Comparison of ENCODE assay signal across 7 cellular contexts in the genomic region with DNA sequence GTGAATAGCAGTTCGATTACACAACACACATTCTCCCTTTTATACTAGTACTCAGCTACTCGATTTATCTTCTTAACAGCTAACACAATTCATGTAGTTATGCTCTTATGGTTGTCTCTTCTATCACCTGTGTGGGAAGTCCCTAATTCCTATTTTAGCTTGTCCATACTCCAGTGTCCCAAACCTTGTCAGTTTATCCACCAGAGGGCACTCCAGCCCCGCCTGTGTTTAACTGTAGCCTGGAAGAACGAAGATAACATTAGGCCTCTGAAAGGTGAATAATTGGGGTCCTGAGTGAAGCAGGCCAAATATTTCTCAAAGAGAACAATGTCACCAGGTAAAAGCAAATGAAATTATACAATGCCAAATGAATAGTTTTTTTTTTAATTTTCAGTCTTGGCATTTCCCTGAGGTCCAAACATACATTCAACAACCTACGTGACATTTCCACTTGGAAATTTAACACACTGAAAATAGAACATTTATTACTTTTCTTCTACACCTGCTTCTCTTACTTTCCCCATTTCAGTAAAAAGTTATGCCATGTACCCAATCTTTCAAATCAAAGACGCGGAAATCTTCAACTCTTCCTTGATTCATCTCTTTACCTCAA.
DNase-seq lines count a peak whose midpoint lies in the region; ATAC-seq, FAIRE-seq and TF ChIP-seq lines count a peak whose summit lies in the region.

No MANE protein-coding gene starts in this region.

- H2AFZ ChIP-seq in OCI-LY7 (ENCODE audit: low read length), result no peak overlapping the region
- no peak overlapping the region for H2AFZ ChIP-seq in HepG2 (ENCODE audit: low read length)

- H3K4me3 ChIP-seq in OCI-LY7 (ENCODE audit: low read depth, low read length, poor library complexity, severe bottlenecking), result no peak overlapping the region
- no peak overlapping the region for H3K4me3 ChIP-seq in cardiac fibroblast (replicated peaks in 1 of 2; ENCODE audit: low read depth in 2 of 2, low read length in 2 of 2)
- H3K4me3 ChIP-seq in HepG2 (replicated peaks in 1 of 3; ENCODE audit: insufficient read depth in 1 of 3, low read depth in 2 of 3, low read length in 3 of 3), result no peak overlapping the region

- TF ChIP-seq RAD21 in HepG2 (CRISPR knock-in tag; IDR thresholded peaks at IDR 0.05), result 0 out of 2 replicates have a peak, but pooled peaks have one; percentile 27

- no peaks in the 10 kb centered on the region for H3K4me1 ChIP-seq in OCI-LY7 (ENCODE audit: insufficient read depth, low read length, poor library complexity, severe bottlenecking)
- H3K4me1 ChIP-seq in HepG2 (ENCODE audit: insufficient read depth, low read length), result no peaks in the 10 kb centered on the region

- CTCF ChIA-PET in OCI-LY7 (lab: Charles Lee; ENCODE audit: unreplicated experiment), result no interaction called here
- CTCF ChIA-PET in HepG2 (lab: Yijun Ruan, JAX; ENCODE audit: low intra/inter-chr PET ratio, low total read pairs), result interaction anchor here (2.3 kb wide), 1 partner anchor 561 kb away, joined by 16 read pairs; a partner anchor contains a TSS

- TF ChIP-seq CTCF in OCI-LY7 (conservative IDR thresholded peaks at IDR 0.05; ENCODE audit: low read length) (peak; percentile 90), cardiac fibroblast (IDR thresholded peaks at IDR 0.05; ENCODE audit: low read depth, low read length) (peak; percentile 84), HepG2 (CRISPR knock-in tag; IDR thresholded peaks at IDR 0.05) (peak; percentile 73)

- H3K4me2 ChIP-seq in OCI-LY7 (ENCODE audit: low read length) (no peak overlapping the region), HepG2 (ENCODE audit: low read depth, low read length) (no peak overlapping the region)

- ATAC-seq in GM19351 (IDR thresholded peaks at IDR 0.05; ENCODE audit: unreplicated experiment) (peak; percentile 95), HG03457 (IDR thresholded peaks at IDR 0.05; ENCODE audit: unreplicated experiment) (peak; percentile 89), HepG2 (peak; percentile 92)

- POLR2A ChIA-PET in OCI-LY7 (lab: Charles Lee) (interaction anchor here (1.1 kb wide), 1 partner anchor 9 kb away, joined by 4 read pairs; no protein-coding TSS in a partner anchor), HepG2 (lab: Yijun Ruan, JAX) (no interaction called here)

- no peaks in the 10 kb centered on the region for H3K79me2 ChIP-seq in OCI-LY7 (ENCODE audit: insufficient read depth, low read depth, low read length)
- no peaks in the 10 kb centered on the region for H3K79me2 ChIP-seq in HepG2 (ENCODE audit: insufficient read depth, low read length)

- H3K27me3 ChIP-seq in HepG2 (ENCODE audit: control insufficient read depth in 1 of 2, insufficient read depth in 2 of 2, low read length in 2 of 2), result no peaks in the 10 kb centered on the region

- DNase-seq in EL (peak; percentile 25), OCI-LY7 (ENCODE audit: low spot score) (peak; percentile 48), cardiac fibroblast (ENCODE audit: low read depth in 2 of 2) (peak; percentile 57 to 63), HepG2 (ENCODE audit: low spot score) (peak; percentile 35), urothelium cell line (ENCODE audit: low spot score) (peak; percentile 47)

- H3K9me3 ChIP-seq in OCI-LY7 (ENCODE audit: low read length), result no peaks in the 10 kb centered on the region
- no peaks in the 10 kb centered on the region for H3K9me3 ChIP-seq in HepG2 (ENCODE audit: low read length)

- no peak for TF ChIP-seq POLR2A in HepG2 (IDR thresholded peaks at IDR 0.05; ENCODE audit: insufficient read depth in 1 of 2, low read depth in 2 of 2, low read length in 2 of 2)

- FAIRE-seq in HepG2 (lab: Jason Lieb, UNC) (peak; percentile 52), urothelium cell line (lab: Jason Lieb, UNC) (no peak)

- BruUV-seq in OCI-LY7 (replicated peaks; lab: Mats Ljungman, UMichigan) (no TSS peak), HepG2 (replicated peaks; lab: Mats Ljungman, UMichigan) (no TSS peak)

- WGBS in HepG2 (ENCODE audit: low lambda C conversion rate), result 44% methylated on average over 7 of the region's 7 CpGs

- H4K20me1 ChIP-seq in OCI-LY7 (ENCODE audit: insufficient read depth, low read length), result no peaks in the 10 kb centered on the region
- no peaks in the 10 kb centered on the region for H4K20me1 ChIP-seq in HepG2 (ENCODE audit: insufficient read depth, low read length)

- in situ Hi-C loops in HepG2 (cut with HindIII; ENCODE audit: extremely low pct_ligation_motif_present, low pct_unique_long_range_greater_than_20kb), result loop anchor here (10.0 kb wide), 1 partner anchor 563 kb away; a partner anchor contains a TSS

- H3K27ac ChIP-seq in OCI-LY7 (ENCODE audit: low read depth, low read length, poor library complexity, severe bottlenecking), result no peak overlapping the region
- no peak overlapping the region for H3K27ac ChIP-seq in HepG2 (ENCODE audit: extremely low read length, insufficient read depth, low read length)

- intact Hi-C loops in OCI-LY7 (cut with micrococcal nuclease; ENCODE audit: unreplicated experiment) (loop anchor here (5.0 kb wide), 1 partner anchor 561 kb away; a partner anchor contains a TSS), HepG2 (cut with micrococcal nuclease; ENCODE audit: unreplicated experiment) (loop anchor here (10.0 kb wide), 1 partner anchor 1213 kb away; no protein-coding TSS in a partner anchor)

- H3K36me3 ChIP-seq in OCI-LY7 (ENCODE audit: insufficient read depth, low read length), result no peaks in the 10 kb centered on the region
- no peaks in the 10 kb centered on the region for H3K36me3 ChIP-seq in HepG2 (replicated peaks in 1 of 2; ENCODE audit: control insufficient read depth in 1 of 2, insufficient read depth in 2 of 2, low read length in 2 of 2)

- no peak for TF ChIP-seq EP300 in HepG2 (IDR thresholded peaks at IDR 0.05; ENCODE audit: low read depth in 2 of 2, low read length in 2 of 2)
- TF ChIP-seq EP300 in HepG2 (CRISPR knock-in tag; IDR thresholded peaks at IDR 0.05; ENCODE audit: borderline replicate concordance), result no peak

- H3K9ac ChIP-seq in HepG2 (ENCODE audit: insufficient read depth, low read depth, low read length), result no peak overlapping the region

- H3K9me2 ChIP-seq in OCI-LY7 (ENCODE audit: insufficient read depth, low read length), result no peaks in the 10 kb centered on the region

TF ChIP-seq in HepG2, 621 proteins besides CTCF, POLR2A, EP300 and RAD21:
- TF ChIP-seq SMC3 (IDR thresholded peaks at IDR 0.05; ENCODE audit: low read length) (peak; percentile 48; the same call in 1 of the 2 replicates), ZNF207 (IDR thresholded peaks at IDR 0.05; ENCODE audit: borderline replicate concordance) (no peak), ARNT2 (CRISPR knock-in tag; IDR thresholded peaks at IDR 0.05; ENCODE audit: low read depth) (no peak), MIER2 (CRISPR knock-in tag; IDR thresholded peaks at IDR 0.05) (peak; percentile 75; the same call in 1 of the 2 replicates), STAG1 (CRISPR knock-in tag; IDR thresholded peaks at IDR 0.05) (peak; percentile 74)
- TF ChIP-seq, protein P1, sequence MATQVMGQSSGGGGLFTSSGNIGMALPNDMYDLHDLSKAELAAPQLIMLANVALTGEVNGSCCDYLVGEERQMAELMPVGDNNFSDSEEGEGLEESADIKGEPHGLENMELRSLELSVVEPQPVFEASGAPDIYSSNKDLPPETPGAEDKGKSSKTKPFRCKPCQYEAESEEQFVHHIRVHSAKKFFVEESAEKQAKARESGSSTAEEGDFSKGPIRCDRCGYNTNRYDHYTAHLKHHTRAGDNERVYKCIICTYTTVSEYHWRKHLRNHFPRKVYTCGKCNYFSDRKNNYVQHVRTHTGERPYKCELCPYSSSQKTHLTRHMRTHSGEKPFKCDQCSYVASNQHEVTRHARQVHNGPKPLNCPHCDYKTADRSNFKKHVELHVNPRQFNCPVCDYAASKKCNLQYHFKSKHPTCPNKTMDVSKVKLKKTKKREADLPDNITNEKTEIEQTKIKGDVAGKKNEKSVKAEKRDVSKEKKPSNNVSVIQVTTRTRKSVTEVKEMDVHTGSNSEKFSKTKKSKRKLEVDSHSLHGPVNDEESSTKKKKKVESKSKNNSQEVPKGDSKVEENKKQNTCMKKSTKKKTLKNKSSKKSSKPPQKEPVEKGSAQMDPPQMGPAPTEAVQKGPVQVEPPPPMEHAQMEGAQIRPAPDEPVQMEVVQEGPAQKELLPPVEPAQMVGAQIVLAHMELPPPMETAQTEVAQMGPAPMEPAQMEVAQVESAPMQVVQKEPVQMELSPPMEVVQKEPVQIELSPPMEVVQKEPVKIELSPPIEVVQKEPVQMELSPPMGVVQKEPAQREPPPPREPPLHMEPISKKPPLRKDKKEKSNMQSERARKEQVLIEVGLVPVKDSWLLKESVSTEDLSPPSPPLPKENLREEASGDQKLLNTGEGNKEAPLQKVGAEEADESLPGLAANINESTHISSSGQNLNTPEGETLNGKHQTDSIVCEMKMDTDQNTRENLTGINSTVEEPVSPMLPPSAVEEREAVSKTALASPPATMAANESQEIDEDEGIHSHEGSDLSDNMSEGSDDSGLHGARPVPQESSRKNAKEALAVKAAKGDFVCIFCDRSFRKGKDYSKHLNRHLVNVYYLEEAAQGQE (IDR thresholded peaks at IDR 0.05; ENCODE audit: borderline replicate concordance in 1 of 2, low read depth in 1 of 2, low read length in 2 of 2), result peak in 1 of 2 experiments; percentile 52; a peak in 1 of 4 replicates
TF ChIP-seq in HepG2: peak in this region for 4.
